Comparison of ENCODE assay signal across 1 cellular context in the genomic region with DNA sequence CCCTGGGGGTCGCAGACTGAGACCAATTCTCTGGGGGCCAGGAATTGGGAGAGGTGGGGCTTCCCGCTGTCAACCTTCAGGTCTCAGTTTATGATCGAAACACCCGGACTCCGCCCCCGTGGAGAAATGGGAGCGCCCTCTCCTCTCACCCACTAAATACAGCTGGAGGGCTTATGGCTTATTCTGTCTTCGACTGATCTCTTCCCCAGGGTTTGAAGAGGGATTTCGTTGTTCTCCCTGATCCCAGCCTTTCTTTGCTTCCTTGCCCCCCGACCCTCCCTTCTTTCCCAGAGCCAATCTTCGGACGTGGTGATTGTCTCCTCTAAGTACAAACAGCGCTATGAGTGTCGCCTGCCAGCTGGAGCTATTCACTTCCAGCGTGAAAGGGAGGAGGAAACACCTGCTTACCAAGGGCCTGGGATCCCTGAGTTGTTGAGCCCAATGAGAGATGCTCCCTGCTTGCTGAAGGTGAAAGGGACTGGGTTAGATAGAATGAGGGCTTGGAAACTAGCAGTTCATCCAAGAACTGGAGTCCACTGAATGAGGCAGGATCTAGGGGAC.
TF ChIP-seq lines count a peak whose summit lies in the region.

No MANE protein-coding gene starts in this region.

TF ChIP-seq in H1, 55 proteins besides CTCF, POLR2A, EP300 and RAD21 (continued from another document):
- TF ChIP-seq JUND (IDR thresholded peaks at IDR 0.05; ENCODE audit: low read length) (no peak), CBX5 (IDR thresholded peaks at IDR 0.05; ENCODE audit: low read depth, low read length) (no peak), KDM5A (IDR thresholded peaks at IDR 0.05; ENCODE audit: low read length) (no peak), BACH1 (IDR thresholded peaks at IDR 0.05; ENCODE audit: low read length) (no peak), KDM1A (IDR thresholded peaks at IDR 0.05; ENCODE audit: borderline replicate concordance, low read length) (no peak), SUZ12 (IDR thresholded peaks at IDR 0.05; ENCODE audit: low read length) (no peak), RNF2 (IDR thresholded peaks at IDR 0.05; ENCODE audit: borderline replicate concordance, low read depth, low read length, missing control alignments, poor library complexity, severe bottlenecking) (no peak), NANOG (IDR thresholded peaks at IDR 0.05; ENCODE audit: insufficient read depth, low read depth, low read length, poor library complexity, severe bottlenecking) (no peak), GTF2F1 (IDR thresholded peaks at IDR 0.05; ENCODE audit: borderline replicate concordance, low read depth, low read length) (no peak), RFX5 (IDR thresholded peaks at IDR 0.05; ENCODE audit: borderline replicate concordance, low read depth, low read length) (no peak), POU5F1 (IDR thresholded peaks at IDR 0.05; ENCODE audit: low read depth, low read length) (no peak), JUN (IDR thresholded peaks at IDR 0.05; ENCODE audit: low read depth, low read length) (no peak), CHD2 (IDR thresholded peaks at IDR 0.05; ENCODE audit: low read length) (no peak), FOSL1 (IDR thresholded peaks at IDR 0.05; ENCODE audit: insufficient read depth, low read depth, low read length) (no peak), POLR2AphosphoS5 (IDR thresholded peaks at IDR 0.05; ENCODE audit: low read depth, low read length) (no peak)
